ENCODE assay signal across 8 cellular contexts in genomic region chr3:9362731-9363530, GRCh38. TPM values are rescaled to one million over a fixed set of nuclear protein-coding genes. Genes with fewer than 3 reads are reported as not detected.
DNase-seq lines count a peak whose midpoint lies in the region; ATAC-seq and TF ChIP-seq lines count a peak whose summit lies in the region.

Gene THUMPD3, plus strand, starts transcription at chr3:9363054. Its CDS starts 2,015 bp downstream, at chr3:9365069.

- H3K27me3 ChIP-seq in heart right ventricle (no peaks in the 10 kb centered on the region), upper lobe of right lung (no peaks in the 10 kb centered on the region)

- H3K27me3 Mint-ChIP-seq in T-cell = no peaks in the 10 kb centered on the region

- CTCF ChIA-PET in T-cell (lab: Charles Lee) = interaction anchor here (0.6 to 2.9 kb wide), 22 partner anchors 9 to 423 kb away, joined by 3 to 30 read pairs (median 5); partner anchors contain the start of gene SRGAP3 (in 1 of the 2)

- 1% methylated on average over 46 of the region's 46 CpGs for WGBS in adipose tissue, 3 donors
- WGBS in heart right ventricle, 2 donors = 1 to 2% methylated on average over 46 of the region's 46 CpGs

- H3K9me3 Mint-ChIP-seq in T-cell = no peaks in the 10 kb centered on the region

- H3K4me1 ChIP-seq in heart right ventricle (peaks cover 0 to 31% (median 19%) of the 10 kb centered on the region in 9 donors), upper lobe of right lung (peaks cover 11% of the 10 kb centered on the region)

- peak; percentile 98 for ATAC-seq in HG02678 (IDR thresholded peaks at IDR 0.05; ENCODE audit: unreplicated experiment)
- ATAC-seq in T-cell (replicated peaks in 1 of 4) = peak; percentile 93 to 97 (median 96)
- ATAC-seq in heart right ventricle = peak; percentile 97 to 100 (median 99)
- peak; percentile 99 for ATAC-seq in upper lobe of right lung

- H3K27ac Mint-ChIP-seq in T-cell = peak within 1 kb of the TSS; percentile 95 to 97

- POLR2A ChIA-PET in T-cell (lab: Charles Lee) = interaction anchor here (0.5 to 2.3 kb wide), 18 partner anchors 8 to 752 kb away, joined by 3 to 47 read pairs (median 6); partner anchors contain the start of gene SETD5 (in 1 of the 2)

- TF ChIP-seq CTCF in GM12865 (IDR thresholded peaks at IDR 0.05; ENCODE audit: insufficient read depth, low read depth, low read length, missing control alignments) (no peak), heart right ventricle (IDR thresholded peaks at IDR 0.05) (no peak), upper lobe of right lung (IDR thresholded peaks at IDR 0.05) (no peak)

- H3K27ac ChIP-seq in adipose tissue (ENCODE audit: low read depth, low read length) (peak within 1 kb of the TSS; percentile 94), heart right ventricle (peak within 1 kb of the TSS; percentile 23 to 95 (median 90)), upper lobe of right lung (peak within 1 kb of the TSS; percentile 89)

- peak within 1 kb of the TSS; percentile 98 to 99 (median 98) for H3K4me3 Mint-ChIP-seq in T-cell

- intact Hi-C loops in heart right ventricle (cut with DNase I) (loop anchor here in 5 of 10 donors (2.0 to 5.0 kb wide), 5 partner anchors 34 to 74 kb away; partner anchors contain the start of gene SETD5 (in 4 of the 5)), posterior vena cava (cut with DNase I) (no loop called here), upper lobe of right lung (cut with DNase I) (no loop called here)

- H3K9me3 ChIP-seq in heart right ventricle = no peaks in the 10 kb centered on the region
- no peaks in the 10 kb centered on the region for H3K9me3 ChIP-seq in upper lobe of right lung

- peak; percentile 96 for DNase-seq in GM12865 (ENCODE audit: low read depth)
- peak; percentile 40 for DNase-seq in NCI-H128 (lab: John Stamatoyannopoulos, UW; ENCODE audit: unreplicated experiment)
- peak; percentile 75 to 94 (median 87) for DNase-seq in T-cell
- DNase-seq in heart right ventricle = peak; percentile 90
- peak; percentile 98 for DNase-seq in posterior vena cava (ENCODE audit: low spot score)
- DNase-seq in upper lobe of right lung = peak; percentile 97

- peaks cover 0 to 37% (median 20%) of the 10 kb centered on the region in 9 donors for H3K36me3 ChIP-seq in heart right ventricle
- peaks cover 30% of the 10 kb centered on the region for H3K36me3 ChIP-seq in upper lobe of right lung

- H3K4me3 ChIP-seq in GM12865 (ENCODE audit: low read depth, low read length) = peak within 1 kb of the TSS; percentile 57
- peak within 1 kb of the TSS; percentile 40 to 90 (median 71) for H3K4me3 ChIP-seq in heart right ventricle
- peak within 1 kb of the TSS; percentile 74 for H3K4me3 ChIP-seq in upper lobe of right lung

- peaks cover 11% of the 10 kb centered on the region for H3K36me3 Mint-ChIP-seq in T-cell

- H3K4me1 Mint-ChIP-seq in T-cell = peaks cover 10 to 30% (median 30%) of the 10 kb centered on the region in 3 donors

RNA-seq across cellular contexts. Expression of gene THUMPD3, which starts in this region (rescaled TPM):
- total RNA-seq in T-cell (10 to 100 TPM; 33.3 to 44.4 (median 43.5) TPM), heart right ventricle (10 to 100 TPM; 40.3 to 72.1 (median 52.5) TPM), posterior vena cava (10 to 100 TPM; 28.3 to 39.9 TPM), upper lobe of right lung (34.8 TPM)
- polyA plus RNA-seq in adipose tissue (10 to 100 TPM; 14.1 to 22.3 (median 14.3) TPM), heart right ventricle (10 to 100 TPM; 40.7 to 57.4 TPM)

Comparison
In these comparisons a context has a peak if more than half of its experiments do, and no peak if none do; other contexts are left out.
1. Peak in every context shown above with its lines: DNase-seq, ATAC-seq, H3K4me3 ChIP-seq and H3K27ac ChIP-seq.
2. DNase-seq: peak in every context shown above with its lines; median percentile 98 in posterior vena cava; 97 in upper lobe of right lung; 96 in GM12865; 90 in heart right ventricle; 87 in T-cell; 40 in NCI-H128.